8 cellular contexts compared by ENCODE assay signal in genomic region chr15:68816158-68816557, GRCh38. TPM values are rescaled to one million over a fixed set of nuclear protein-coding genes. Genes with fewer than 3 reads are reported as not detected.
DNase-seq lines count a peak whose midpoint lies in the region; ATAC-seq, FAIRE-seq and TF ChIP-seq lines count a peak whose summit lies in the region.

No MANE protein-coding gene starts in this region.

- FAIRE-seq in HepG2 (lab: Jason Lieb, UNC): no peak

- peak overlapping the region; percentile 95 for H3K9ac ChIP-seq in HepG2 (ENCODE audit: insufficient read depth, low read depth, low read length)

- peaks cover 81% of the 10 kb centered on the region for H3K79me2 ChIP-seq in HepG2 (ENCODE audit: insufficient read depth, low read length)

- no peak for ATAC-seq in HepG2
- ATAC-seq in HG03460 (IDR thresholded peaks at IDR 0.05; ENCODE audit: unreplicated experiment): no peak

- H3K27me3 Mint-ChIP-seq in activated CD4-positive, alpha-beta T cell treated with anti-CD3 and anti-CD28 coated beads, Interleukin-2, amount 10 ng/mL, durations not matched to agents 7 days and 5 days: no peaks in the 10 kb centered on the region
- no peaks in the 10 kb centered on the region for H3K27me3 Mint-ChIP-seq in activated CD4-positive, alpha-beta memory T cell treated with anti-CD3 and anti-CD28 coated beads, Interleukin-2, amount 10 ng/mL, durations not matched to agents 7 days and 5 days

- CTCF ChIA-PET in activated CD4-positive, alpha-beta T cell treated with anti-CD3 and anti-CD28 coated beads, Interleukin-2, amount 10 ng/mL, durations not matched to agents 7 days and 5 days (lab: Charles Lee): interaction anchor here (0.6 to 2.1 kb wide), 3 partner anchors 8 to 992 kb away, joined by 3 to 5 read pairs (median 4); no protein-coding TSS in a partner anchor
- CTCF ChIA-PET in activated CD4-positive, alpha-beta memory T cell treated with anti-CD3 and anti-CD28 coated beads, Interleukin-2, amount 10 ng/mL, durations not matched to agents 7 days and 5 days (lab: Charles Lee): interaction anchor here (1.0 to 2.7 kb wide), 5 partner anchors 13 to 60 kb away, joined by 4 to 10 read pairs (median 6); no protein-coding TSS in a partner anchor
- CTCF ChIA-PET in HepG2 (lab: Yijun Ruan, JAX; ENCODE audit: low intra/inter-chr PET ratio, low total read pairs): no interaction called here

- intact Hi-C loops in HepG2 (cut with micrococcal nuclease; ENCODE audit: unreplicated experiment): no loop called here

- peaks cover 0 to 3% of the 10 kb centered on the region in 2 experiments; a peak in 2 of 5 replicates for H3K36me3 ChIP-seq in HepG2 (replicated peaks in 1 of 2; ENCODE audit: control insufficient read depth in 1 of 2, insufficient read depth in 2 of 2, low read length in 2 of 2)

- TF ChIP-seq RAD21 in HepG2 (CRISPR knock-in tag; IDR thresholded peaks at IDR 0.05): no peak

- no peaks in the 10 kb centered on the region for H3K9me3 ChIP-seq in HepG2 (ENCODE audit: low read length)

- H2AFZ ChIP-seq in HepG2 (ENCODE audit: low read length): no peak overlapping the region

- H3K4me1 ChIP-seq in HepG2 (ENCODE audit: insufficient read depth, low read length): peaks cover 42% of the 10 kb centered on the region

- H3K4me3 Mint-ChIP-seq in activated CD4-positive, alpha-beta T cell treated with anti-CD3 and anti-CD28 coated beads, Interleukin-2, amount 10 ng/mL, durations not matched to agents 7 days and 5 days: peak overlapping the region; percentile 97
- peak overlapping the region; percentile 91 for H3K4me3 Mint-ChIP-seq in activated CD4-positive, alpha-beta memory T cell treated with anti-CD3 and anti-CD28 coated beads, Interleukin-2, amount 10 ng/mL, durations not matched to agents 7 days and 5 days

- H3K36me3 Mint-ChIP-seq in activated CD4-positive, alpha-beta T cell treated with anti-CD3 and anti-CD28 coated beads, Interleukin-2, amount 10 ng/mL, durations not matched to agents 7 days and 5 days (ENCODE audit: low read depth): peaks cover 26% of the 10 kb centered on the region
- peaks cover 39% of the 10 kb centered on the region for H3K36me3 Mint-ChIP-seq in activated CD4-positive, alpha-beta memory T cell treated with anti-CD3 and anti-CD28 coated beads, Interleukin-2, amount 10 ng/mL, durations not matched to agents 7 days and 5 days (ENCODE audit: low read depth)

- no peak for TF ChIP-seq CTCF in HepG2 (CRISPR knock-in tag; IDR thresholded peaks at IDR 0.05)

- H3K9me3 Mint-ChIP-seq in activated CD4-positive, alpha-beta T cell treated with anti-CD3 and anti-CD28 coated beads, Interleukin-2, amount 10 ng/mL, durations not matched to agents 7 days and 5 days: no peaks in the 10 kb centered on the region
- H3K9me3 Mint-ChIP-seq in activated CD4-positive, alpha-beta memory T cell treated with anti-CD3 and anti-CD28 coated beads, Interleukin-2, amount 10 ng/mL, durations not matched to agents 7 days and 5 days: no peaks in the 10 kb centered on the region

- H3K4me2 ChIP-seq in HepG2 (ENCODE audit: low read depth, low read length): peak overlapping the region; percentile 91

- DNase-seq in activated CD4-positive, alpha-beta T cell treated with anti-CD3 and anti-CD28 coated beads, Interleukin-2, amount 10 ng/mL, durations not matched to agents 7 days and 5 days: no peak
- DNase-seq in activated CD4-positive, alpha-beta T cell treated with anti-CD3 and anti-CD28 coated beads, Interleukin-2, amount 50 U/mL, for 48 hours: no peak
- no peak for DNase-seq in activated CD4-positive, alpha-beta memory T cell treated with anti-CD3 and anti-CD28 coated beads, Interleukin-2, amount 10 ng/mL, durations not matched to agents 7 days and 5 days
- DNase-seq in HepG2 (ENCODE audit: low spot score) (no peak), substantia nigra (lab: John Stamatoyannopoulos, UW) (no peak), HK-2 (ENCODE audit: unreplicated experiment) (no peak), GM03348 (ENCODE audit: low spot score) (no peak)

- H3K27ac ChIP-seq in HepG2 (ENCODE audit: extremely low read length, insufficient read depth, low read length) (peak overlapping the region; percentile 97), substantia nigra (ENCODE audit: low read depth, low read length, poor library complexity, severe bottlenecking) (peak overlapping the region; percentile 97)

- TF ChIP-seq EP300 in HepG2 (IDR thresholded peaks at IDR 0.05; ENCODE audit: low read depth in 2 of 2, low read length in 2 of 2) (no peak), HepG2 (CRISPR knock-in tag; IDR thresholded peaks at IDR 0.05; ENCODE audit: borderline replicate concordance) (no peak)

- in situ Hi-C loops in HepG2 (cut with HindIII; ENCODE audit: extremely low pct_ligation_motif_present, low pct_unique_long_range_greater_than_20kb): loop anchor here (5.0 to 25.0 kb wide), 2 partner anchors 39 to 646 kb away; partner anchors contain the start of gene RPLP1

- peaks cover 51% of the 10 kb centered on the region for H3K4me1 Mint-ChIP-seq in activated CD4-positive, alpha-beta T cell treated with anti-CD3 and anti-CD28 coated beads, Interleukin-2, amount 10 ng/mL, durations not matched to agents 7 days and 5 days
- peaks cover 53% of the 10 kb centered on the region for H3K4me1 Mint-ChIP-seq in activated CD4-positive, alpha-beta memory T cell treated with anti-CD3 and anti-CD28 coated beads, Interleukin-2, amount 10 ng/mL, durations not matched to agents 7 days and 5 days

- 73% methylated on average over 4 of the region's 4 CpGs for WGBS in HepG2 (ENCODE audit: low lambda C conversion rate)

- BruUV-seq in HepG2 (replicated peaks; lab: Mats Ljungman, UMichigan): no TSS peak

- H4K20me1 ChIP-seq in HepG2 (ENCODE audit: insufficient read depth, low read length): peaks cover 52% of the 10 kb centered on the region

- no peaks in the 10 kb centered on the region; a peak in 1 of 5 replicates for H3K27me3 ChIP-seq in HepG2 (ENCODE audit: control insufficient read depth in 1 of 2, insufficient read depth in 2 of 2, low read length in 2 of 2)

- H3K4me3 ChIP-seq in HepG2 (replicated peaks in 1 of 3; ENCODE audit: insufficient read depth in 1 of 3, low read depth in 2 of 3, low read length in 3 of 3): peak overlapping the region; percentile 83 to 100 (median 84); a peak in 4 of 6 replicates

- 0 out of 4 replicates have a peak, but pooled peaks of 1 of the 2 experiments have one; percentile 11 for TF ChIP-seq POLR2A in HepG2 (IDR thresholded peaks at IDR 0.05; ENCODE audit: insufficient read depth in 1 of 2, low read depth in 2 of 2, low read length in 2 of 2)

- peak overlapping the region; percentile 99 for H3K27ac Mint-ChIP-seq in activated CD4-positive, alpha-beta T cell treated with anti-CD3 and anti-CD28 coated beads, Interleukin-2, amount 10 ng/mL, durations not matched to agents 7 days and 5 days
- H3K27ac Mint-ChIP-seq in activated CD4-positive, alpha-beta memory T cell treated with anti-CD3 and anti-CD28 coated beads, Interleukin-2, amount 10 ng/mL, durations not matched to agents 7 days and 5 days: peak overlapping the region; percentile 97

- POLR2A ChIA-PET in activated CD4-positive, alpha-beta T cell treated with anti-CD3 and anti-CD28 coated beads, Interleukin-2, amount 10 ng/mL, durations not matched to agents 7 days and 5 days (lab: Charles Lee): no interaction called here
- POLR2A ChIA-PET in activated CD4-positive, alpha-beta memory T cell treated with anti-CD3 and anti-CD28 coated beads, Interleukin-2, amount 10 ng/mL, durations not matched to agents 7 days and 5 days (lab: Charles Lee): interaction anchor here (0.9 to 4.3 kb wide), 8 partner anchors 8 to 40 kb away, joined by 3 to 97 read pairs (median 4); no protein-coding TSS in a partner anchor
- POLR2A ChIA-PET in HepG2 (lab: Yijun Ruan, JAX): interaction anchor here (1.1 to 1.5 kb wide), 4 partner anchors 20 to 539 kb away, joined by 3 to 6 read pairs (median 4); partner anchors contain the start of gene FEM1B

RNA-seq across cellular contexts. Expression of gene ANP32A, which starts 4.5 kb away (rescaled TPM):
- total RNA-seq in activated CD4-positive, alpha-beta T cell treated with anti-CD3 and anti-CD28 coated beads, Interleukin-2, amount 10 ng/mL, durations not matched to agents 7 days and 5 days: 100 to 1,000 TPM; 219 to 286 TPM
- total RNA-seq in activated CD4-positive, alpha-beta memory T cell treated with anti-CD3 and anti-CD28 coated beads, Interleukin-2, amount 10 ng/mL, durations not matched to agents 7 days and 5 days: 100 to 1,000 TPM; 190 to 194 TPM
- total RNA-seq in HepG2 (2016; rRNA removed; fragmentation: Illumina TruSeq; extraction: Trizol): 206 and 323 TPM in 2 replicates
- 20.6 and 23.7 TPM in 2 replicates for total RNA-seq in HepG2 (2016; cell fraction: cytosol; rRNA removed; fragmentation: Illumina TruSeq; extraction: Trizol; ENCODE audit: low read depth)
- 211 and 312 TPM in 2 replicates for total RNA-seq in HepG2 (2016; cell fraction: insoluble cytoplasmic fraction; rRNA removed; fragmentation: Illumina TruSeq; extraction: Trizol)
- total RNA-seq in HepG2 (2016; cell fraction: membrane; rRNA removed; fragmentation: Illumina TruSeq; extraction: Trizol): 33.5 and 37.5 TPM in 2 replicates
- 81.8 and 84.7 TPM in 2 replicates for total RNA-seq in HepG2 (2016; cell fraction: nucleus; rRNA removed; fragmentation: Illumina TruSeq; extraction: Trizol)
- polyA plus RNA-seq in HepG2 (2011; rRNA removed): 49.3 and 60.6 TPM in 2 replicates
- polyA plus RNA-seq in HepG2 (2011; cell fraction: cytosol; rRNA removed): 28.0 and 36.6 TPM in 2 replicates
- 25.1 and 25.6 TPM in 2 replicates for polyA plus RNA-seq in HepG2 (2011; cell fraction: nucleus; rRNA removed)
- polyA plus RNA-seq in HepG2 (2012): 144 and 186 TPM in 2 replicates
- polyA plus RNA-seq in HepG2 (2016; cell fraction: cytosol; fragmentation: Illumina TruSeq; extraction: Trizol; ENCODE audit: low read depth): 21.7 and 22.0 TPM in 2 replicates
- 513 and 558 TPM in 2 replicates for polyA plus RNA-seq in HepG2 (2016; cell fraction: insoluble cytoplasmic fraction; fragmentation: Illumina TruSeq; extraction: Trizol; ENCODE audit: low read depth)
- 26.3 and 31.3 TPM in 2 replicates for polyA plus RNA-seq in HepG2 (2016; cell fraction: membrane; fragmentation: Illumina TruSeq; extraction: Trizol; ENCODE audit: low read depth)
- 158 and 180 TPM in 2 replicates for polyA plus RNA-seq in HepG2 (2016; cell fraction: nucleus; fragmentation: Illumina TruSeq; extraction: Trizol; ENCODE audit: insufficient read depth, low read depth)
- polyA minus RNA-seq in HepG2 (2011; rRNA and poly(A)+ RNA removed; ENCODE audit: low replicate concordance): 22.9 and 64.5 TPM in 2 replicates
- 29.8 and 35.1 TPM in 2 replicates for polyA minus RNA-seq in HepG2 (2011; cell fraction: cytosol; rRNA and poly(A)+ RNA removed)
- 54.8 and 55.4 TPM in 2 replicates for polyA minus RNA-seq in HepG2 (2011; cell fraction: nucleus; rRNA and poly(A)+ RNA removed)
